32 cellular contexts compared by ENCODE assay signal in genomic region chr21:41137401-41137800, GRCh38.
"Had no signal": no experiment of that assay in that cellular context is flagged by ENCODE, and none has a peak within 500 bp of the region (broad histone marks: within the 10 kb centered on the region; RNA-seq: fewer than 3 reads in every experiment).

No MANE protein-coding gene starts in this region.

- DNase-seq: activated B cell treated with CpG ODN at 0.5 μM for 24 hours; activated CD4-positive, alpha-beta memory T cell treated with anti-CD3 and anti-CD28 coated beads for 36 hours; activated CD4-positive, alpha-beta T cell treated with anti-CD3 and anti-CD28 coated beads for 48 hours; activated CD8-positive, alpha-beta memory T cell treated with anti-CD3 and anti-CD28 coated beads, Interleukin-2, amount 10 ng/mL, durations not matched to agents 7 days and 5 days; activated CD8-positive, alpha-beta memory T cell treated with anti-CD3 and anti-CD28 coated beads, Interleukin-2, amount 50 U/mL, for 4 hours; activated CD8-positive, alpha-beta T cell treated with anti-CD3 and anti-CD28 coated beads, Interleukin-2, amount 10 ng/mL, durations not matched to agents 7 days and 5 days; activated gamma-delta T cell; activated naive CD4-positive, alpha-beta T cell; activated naive CD4-positive, alpha-beta T cell treated with anti-CD3 and anti-CD28 coated beads, Interleukin-2, amount 10 ng/mL, durations not matched to agents 7 days and 5 days; activated naive CD8-positive, alpha-beta T cell treated with anti-CD3 and anti-CD28 coated beads, Interleukin-2, amount 10 ng/mL, durations not matched to agents 7 days and 5 days; activated T-cell treated with anti-CD3 and anti-CD28 coated beads, Interleukin-2, amount 50 U/mL, for 1 hour; activated T-cell treated with anti-CD3 and anti-CD28 coated beads, Interleukin-2, amount 50 U/mL, for 48 hours; anterior cingulate cortex; brain microvascular endothelial cell; dorsolateral prefrontal cortex; effector memory CD4-positive, alpha-beta T cell; endodermal cell; erythroblast; foreskin keratinocyte; T-helper 1 cell; T-helper 17 cell; T1000; WERI-Rb-1 had no signal

- H3K27ac ChIP-seq: brain microvascular endothelial cell, coronary artery, dorsolateral prefrontal cortex, esophagus muscularis mucosa, foreskin keratinocyte, gastroesophageal sphincter, WERI-Rb-1 had no signal

- H3K4me3 ChIP-seq: coronary artery, dorsolateral prefrontal cortex, esophagus muscularis mucosa, gastroesophageal sphincter had no signal

- H3K4me3 Mint-ChIP-seq: activated B cell treated with CpG ODN at 0.5 μM for 24 hours; activated CD4-positive, alpha-beta memory T cell treated with anti-CD3 and anti-CD28 coated beads for 36 hours; activated CD8-positive, alpha-beta memory T cell treated with anti-CD3 and anti-CD28 coated beads, Interleukin-2, amount 10 ng/mL, durations not matched to agents 7 days and 5 days; activated CD8-positive, alpha-beta T cell treated with anti-CD3 and anti-CD28 coated beads, Interleukin-2, amount 10 ng/mL, durations not matched to agents 7 days and 5 days; activated naive CD4-positive, alpha-beta T cell treated with anti-CD3 and anti-CD28 coated beads, Interleukin-2, amount 10 ng/mL, durations not matched to agents 7 days and 5 days; activated naive CD8-positive, alpha-beta T cell treated with anti-CD3 and anti-CD28 coated beads, Interleukin-2, amount 10 ng/mL, durations not matched to agents 7 days and 5 days; activated T-helper 1 cell treated with anti-CD3 and anti-CD28 coated beads, Interleukin-12 subunit alpha, Interleukin-12 subunit beta, Interleukin-2, Interleukin-4 antibody, amounts not matched to agents 30 ng/mL and 10 ng/mL and 1 ng/mL, durations not matched to agents 14 hours and 24 hours and 36 hours; central memory CD8-positive, alpha-beta T cell; dendritic cell treated with granulocyte-macrophage colony-stimulating factor and Interleukin-4, amounts not matched to agents 40 ng/mL and 50 ng/mL, for 4 days; endodermal cell; T-helper 17 cell; T-helper 2 cell treated with Interferon-gamma antibody and Interleukin-4, amounts not matched to agents 5 μg/mL and 100 μg/mL, for 36 hours had no signal

- H3K36me3 Mint-ChIP-seq: activated CD4-positive, alpha-beta memory T cell treated with anti-CD3 and anti-CD28 coated beads for 36 hours; activated CD8-positive, alpha-beta memory T cell treated with anti-CD3 and anti-CD28 coated beads, Interleukin-2, amount 10 ng/mL, durations not matched to agents 7 days and 5 days; activated naive CD4-positive, alpha-beta T cell treated with anti-CD3 and anti-CD28 coated beads, Interleukin-2, amount 10 ng/mL, durations not matched to agents 7 days and 5 days; activated naive CD4-positive, alpha-beta T cell treated with anti-CD3 and anti-CD28 coated beads, Interleukin-2, amount 50 U/mL, for 72 hours; activated naive CD8-positive, alpha-beta T cell treated with anti-CD3 and anti-CD28 coated beads, Interleukin-2, amount 10 ng/mL, durations not matched to agents 7 days and 5 days had no signal

- H3K27me3 Mint-ChIP-seq: activated CD8-positive, alpha-beta memory T cell treated with anti-CD3 and anti-CD28 coated beads, Interleukin-2, amount 10 ng/mL, durations not matched to agents 7 days and 5 days; activated naive CD8-positive, alpha-beta T cell treated with anti-CD3 and anti-CD28 coated beads, Interleukin-2, amount 10 ng/mL, durations not matched to agents 7 days and 5 days; central memory CD8-positive, alpha-beta T cell had no signal

- ATAC-seq: activated CD4-positive, CD25-positive, alpha-beta regulatory T cell treated with anti-CD3 and anti-CD28 coated beads, Interleukin-2, amount 50 U/mL, for 24 hours; activated CD8-positive, alpha-beta memory T cell treated with anti-CD3 and anti-CD28 coated beads, Interleukin-2, amount 10 ng/mL, durations not matched to agents 7 days and 5 days; activated CD8-positive, alpha-beta T cell treated with anti-CD3 and anti-CD28 coated beads, Interleukin-2, amount 10 ng/mL, durations not matched to agents 7 days and 5 days; activated naive CD4-positive, alpha-beta T cell treated with anti-CD3 and anti-CD28 coated beads, Interleukin-2, amount 50 U/mL, for 72 hours; foreskin keratinocyte; gastroesophageal sphincter; T-helper 17 cell had no signal

- H3K36me3 ChIP-seq: brain microvascular endothelial cell, esophagus muscularis mucosa, gastroesophageal sphincter, WERI-Rb-1 had no signal

- H3K27ac Mint-ChIP-seq: activated B cell treated with CpG ODN at 0.5 μM for 24 hours; activated CD4-positive, alpha-beta memory T cell treated with anti-CD3 and anti-CD28 coated beads for 36 hours; activated CD8-positive, alpha-beta memory T cell treated with anti-CD3 and anti-CD28 coated beads, Interleukin-2, amount 10 ng/mL, durations not matched to agents 7 days and 5 days; activated CD8-positive, alpha-beta T cell treated with anti-CD3 and anti-CD28 coated beads, Interleukin-2, amount 10 ng/mL, durations not matched to agents 7 days and 5 days; activated naive CD4-positive, alpha-beta T cell treated with anti-CD3 and anti-CD28 coated beads, Interleukin-2, amount 10 ng/mL, durations not matched to agents 7 days and 5 days; activated naive CD4-positive, alpha-beta T cell treated with anti-CD3 and anti-CD28 coated beads, Interleukin-2, amount 50 U/mL, for 72 hours; activated naive CD8-positive, alpha-beta T cell treated with anti-CD3 and anti-CD28 coated beads, Interleukin-2, amount 10 ng/mL, durations not matched to agents 7 days and 5 days; activated T-helper 1 cell treated with anti-CD3 and anti-CD28 coated beads, Interleukin-12 subunit alpha, Interleukin-12 subunit beta, Interleukin-2, Interleukin-4 antibody, amounts not matched to agents 30 ng/mL and 10 ng/mL and 1 ng/mL, durations not matched to agents 14 hours and 24 hours and 36 hours; dendritic cell treated with granulocyte-macrophage colony-stimulating factor and Interleukin-4, amounts not matched to agents 40 ng/mL and 50 ng/mL, for 4 days; endodermal cell; T-helper 17 cell; T-helper 2 cell treated with Interferon-gamma antibody and Interleukin-4, amounts not matched to agents 5 μg/mL and 100 μg/mL, for 36 hours had no signal

- H3K9me3 Mint-ChIP-seq: activated B cell treated with CpG ODN at 0.5 μM for 24 hours; activated CD4-positive, alpha-beta memory T cell treated with anti-CD3 and anti-CD28 coated beads for 36 hours; activated naive CD4-positive, alpha-beta T cell treated with anti-CD3 and anti-CD28 coated beads, Interleukin-2, amount 10 ng/mL, durations not matched to agents 7 days and 5 days; activated naive CD4-positive, alpha-beta T cell treated with anti-CD3 and anti-CD28 coated beads, Interleukin-2, amount 50 U/mL, for 72 hours; activated naive CD8-positive, alpha-beta T cell treated with anti-CD3 and anti-CD28 coated beads, Interleukin-2, amount 10 ng/mL, durations not matched to agents 7 days and 5 days; activated T-helper 1 cell treated with anti-CD3 and anti-CD28 coated beads, Interleukin-12 subunit alpha, Interleukin-12 subunit beta, Interleukin-2, Interleukin-4 antibody, amounts not matched to agents 30 ng/mL and 10 ng/mL and 1 ng/mL, durations not matched to agents 14 hours and 24 hours and 36 hours; central memory CD8-positive, alpha-beta T cell; dendritic cell treated with granulocyte-macrophage colony-stimulating factor and Interleukin-4, amounts not matched to agents 40 ng/mL and 50 ng/mL, for 4 days; T-helper 2 cell treated with Interferon-gamma antibody and Interleukin-4, amounts not matched to agents 5 μg/mL and 100 μg/mL, for 36 hours had no signal

- H3K9me3 ChIP-seq: esophagus muscularis mucosa, gastroesophageal sphincter had no signal

- H3K4me1 Mint-ChIP-seq: activated B cell treated with CpG ODN at 0.5 μM for 24 hours; activated CD8-positive, alpha-beta memory T cell treated with anti-CD3 and anti-CD28 coated beads, Interleukin-2, amount 10 ng/mL, durations not matched to agents 7 days and 5 days; activated naive CD4-positive, alpha-beta T cell treated with anti-CD3 and anti-CD28 coated beads, Interleukin-2, amount 10 ng/mL, durations not matched to agents 7 days and 5 days; activated naive CD8-positive, alpha-beta T cell treated with anti-CD3 and anti-CD28 coated beads, Interleukin-2, amount 10 ng/mL, durations not matched to agents 7 days and 5 days; central memory CD8-positive, alpha-beta T cell; endodermal cell; T-helper 17 cell had no signal
